ENCODE assay signal across 12 cellular contexts in the genomic region with DNA sequence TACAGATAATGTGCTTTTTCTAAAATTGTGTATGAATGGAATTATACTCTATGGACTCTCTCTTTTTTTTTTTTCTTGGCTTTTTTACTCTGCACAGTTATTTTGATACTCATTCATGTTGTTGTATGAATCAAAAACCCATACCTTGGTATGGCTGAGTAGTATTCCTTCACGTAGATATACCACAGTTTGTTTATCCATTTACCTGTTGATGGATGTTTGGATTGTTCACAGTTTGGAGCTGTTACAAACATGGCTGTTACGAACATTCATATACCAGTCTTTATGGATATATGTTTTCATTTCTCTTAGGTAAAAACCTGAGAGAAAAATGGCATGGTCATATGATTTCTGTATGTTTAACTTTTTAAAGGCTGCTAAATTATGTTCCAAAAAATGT. TPM values are rescaled to one million over a fixed set of nuclear protein-coding genes. Genes with fewer than 3 reads are reported as not detected.
DNase-seq lines count a peak whose midpoint lies in the region; ATAC-seq and TF ChIP-seq lines count a peak whose summit lies in the region.
"Had no signal": no experiment of that assay in that cellular context is flagged by ENCODE, and none has a peak within 500 bp of the region (broad histone marks: within the 10 kb centered on the region; RNA-seq: fewer than 3 reads in every experiment).

No MANE protein-coding gene starts in this region.

- CTCF ChIA-PET in HEK293 (lab: Yijun Ruan, JAX), result interaction anchor here (0.6 kb wide), 1 partner anchor 772 kb away, joined by 3 read pairs; no protein-coding TSS in a partner anchor

- no peak overlapping the region for H3K4me3 Mint-ChIP-seq in T-helper 17 cell
- H3K4me3 Mint-ChIP-seq: CD4-positive, alpha-beta T cell; GM23338; HFFc6 had no signal

- POLR2A ChIA-PET in HEK293 (lab: Yijun Ruan, JAX), result no interaction called here

- H3K27ac Mint-ChIP-seq in T-helper 17 cell, result no peak overlapping the region
- H3K27ac Mint-ChIP-seq: CD4-positive, alpha-beta T cell; GM23338; HFFc6 had no signal

- ATAC-seq in foreskin keratinocyte (no peak), T-helper 17 cell (no peak), psoas muscle (no peak)
- ATAC-seq: GM23338 had no signal

- H3K79me2 ChIP-seq in ACC112 (ENCODE audit: control insufficient read depth, insufficient read depth, low read length, unreplicated experiment), result no peaks in the 10 kb centered on the region

- H2AFZ ChIP-seq in ACC112 (ENCODE audit: low read length, unreplicated experiment), result no peak overlapping the region
- H2AFZ ChIP-seq: GM23338 had no signal

- intact Hi-C loops in psoas muscle (cut with DNase I), result loop anchor here in 1 of 2 donors (5.0 kb wide), 1 partner anchor 287 kb away; no protein-coding TSS in a partner anchor

- H3K4me1 ChIP-seq in ACC112 (ENCODE audit: control insufficient read depth, insufficient read depth, low read length, unreplicated experiment) (peaks cover 18% of the 10 kb centered on the region), HEK293 (ENCODE audit: control insufficient read depth, insufficient read depth, low read length) (no peaks in the 10 kb centered on the region), foreskin keratinocyte (peaks cover 18% of the 10 kb centered on the region), psoas muscle (no peaks in the 10 kb centered on the region)

- H3K9me3 ChIP-seq in HEK293 (ENCODE audit: control insufficient read depth, insufficient read depth, low read depth, low read length) (no peaks in the 10 kb centered on the region), T-helper 17 cell (ENCODE audit: control insufficient read depth, low read length, poor library complexity, severe bottlenecking) (no peaks in the 10 kb centered on the region), psoas muscle (no peaks in the 10 kb centered on the region)

- no peaks in the 10 kb centered on the region for H3K27me3 Mint-ChIP-seq in T-helper 17 cell
- H3K27me3 Mint-ChIP-seq: CD4-positive, alpha-beta T cell had no signal

- H3K4me3 ChIP-seq in ACC112 (ENCODE audit: low read depth, low read length) (no peak overlapping the region), HEK293 (ENCODE audit: low read depth, low read length) (no peak overlapping the region), psoas muscle (no peak overlapping the region)
- H3K4me3 ChIP-seq: GM23338 had no signal

- H3K36me3 ChIP-seq in ACC112 (ENCODE audit: insufficient read depth, low read length) (peaks cover 21% of the 10 kb centered on the region), HEK293 (ENCODE audit: control insufficient read depth in 2 of 2, insufficient read depth in 1 of 2, low read length in 2 of 2) (peaks cover 0 to 15% of the 10 kb centered on the region in 2 experiments; a peak in 2 of 3 replicates), psoas muscle (ENCODE audit: insufficient read depth in 1 of 2, low read depth in 1 of 2) (peaks cover 0 to 29% of the 10 kb centered on the region in 2 donors)

- peak overlapping the region; percentile 61; the same call in 1 of the 2 replicates for H3K27ac ChIP-seq in ACC112 (ENCODE audit: low read depth, low read length)
- H3K27ac ChIP-seq in HEK293 (ENCODE audit: extremely low read depth, low read depth, low read length), result no peak overlapping the region
- H3K27ac ChIP-seq in VCaP, result peak overlapping the region; percentile 78
- peak overlapping the region; percentile 33 for H3K27ac ChIP-seq in foreskin keratinocyte
- no peak overlapping the region for H3K27ac ChIP-seq in psoas muscle
- H3K27ac ChIP-seq: C4-2B had no signal

- H3K36me3 Mint-ChIP-seq in T-helper 17 cell (ENCODE audit: low read depth), result peaks cover 7% of the 10 kb centered on the region

- H3K4me1 Mint-ChIP-seq in T-helper 17 cell, result no peaks in the 10 kb centered on the region

- TF ChIP-seq CTCF in HEK293 (tag by site-specific recombination; IDR thresholded peaks at IDR 0.05) (no peak), VCaP (conservative IDR thresholded peaks at IDR 0.05) (no peak), foreskin keratinocyte (conservative IDR thresholded peaks at IDR 0.05) (no peak), psoas muscle (IDR thresholded peaks at IDR 0.05) (no peak)

- WGBS in psoas muscle, 3 donors, result 97 to 99% (median 98%) methylated on average over 2 of the region's 2 CpGs

- H3K27me3 ChIP-seq in ACC112 (ENCODE audit: insufficient read depth, low read length) (no peaks in the 10 kb centered on the region), foreskin keratinocyte (no peaks in the 10 kb centered on the region), psoas muscle (ENCODE audit: insufficient read depth in 3 of 3, low read length in 2 of 3) (no peaks in the 10 kb centered on the region)

- DNase-seq in foreskin keratinocyte (no peak), T-helper 17 cell (no peak), NCI-H1694 (lab: John Stamatoyannopoulos, UW) (no peak), psoas muscle (no peak)
- DNase-seq: AML-193; CD4-positive, alpha-beta T cell had no signal

TF ChIP-seq in HEK293, 187 proteins besides CTCF, POLR2A, EP300 and RAD21:
- TF ChIP-seq, protein P1, sequence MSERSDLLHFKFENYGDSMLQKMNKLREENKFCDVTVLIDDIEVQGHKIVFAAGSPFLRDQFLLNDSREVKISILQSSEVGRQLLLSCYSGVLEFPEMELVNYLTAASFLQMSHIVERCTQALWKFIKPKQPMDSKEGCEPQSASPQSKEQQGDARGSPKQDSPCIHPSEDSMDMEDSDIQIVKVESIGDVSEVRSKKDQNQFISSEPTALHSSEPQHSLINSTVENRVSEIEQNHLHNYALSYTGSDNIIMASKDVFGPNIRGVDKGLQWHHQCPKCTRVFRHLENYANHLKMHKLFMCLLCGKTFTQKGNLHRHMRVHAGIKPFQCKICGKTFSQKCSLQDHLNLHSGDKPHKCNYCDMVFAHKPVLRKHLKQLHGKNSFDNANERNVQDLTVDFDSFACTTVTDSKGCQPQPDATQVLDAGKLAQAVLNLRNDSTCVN (tag by site-specific recombination; optimal IDR thresholded peaks at IDR 0.05), result no peak
- no peak for TF ChIP-seq ZNF76 (tag by site-specific recombination; IDR thresholded peaks at IDR 0.05; ENCODE audit: borderline replicate concordance, low read depth)
- TF ChIP-seq ZBTB1 (tag by site-specific recombination; IDR thresholded peaks at IDR 0.05), result no peak
- TF ChIP-seq ZNF146 (tag by site-specific recombination; IDR thresholded peaks at IDR 0.05), result 0 out of 2 replicates have a peak, but pooled peaks have one; percentile 19
TF ChIP-seq in HEK293: peak in this region for 1.

RNA-seq across cellular contexts. Expression of a gene that starts 43.2 kb away (rescaled TPM):
- total RNA-seq in foreskin keratinocyte (37.0 and 37.7 TPM in 2 replicates), T-helper 17 cell (1 to 10 TPM; 5.6 to 6.0 TPM), psoas muscle (1 to 10 TPM; 5.5 to 8.5 (median 7.0) TPM)
- polyA plus RNA-seq in foreskin keratinocyte (4.7 and 5.2 TPM in 2 replicates), psoas muscle (1 to 10 TPM; 1.4 to 4.9 (median 2.9) TPM)

RNA-seq across cellular contexts. Expression of a gene that starts 43.4 kb away (rescaled TPM):
- total RNA-seq in foreskin keratinocyte (9.3 and 10.9 TPM in 2 replicates), T-helper 17 cell (10 to 100 TPM; 16.0 to 18.9 TPM), psoas muscle (1 to 10 TPM; 3.2 to 7.2 (median 5.0) TPM)
- polyA plus RNA-seq in foreskin keratinocyte (2.8 and 3.6 TPM in 2 replicates), psoas muscle (1 to 10 TPM; 1.8 to 7.8 (median 4.2) TPM)

Comparison
In these comparisons a context has a peak if more than half of its experiments do, and no peak if none do; other contexts are left out.
1. H3K27ac ChIP-seq: peak in ACC112 (single experiment), VCaP (single experiment) and foreskin keratinocyte (single experiment); none in HEK293 (single experiment) and psoas muscle (single experiment).